ENCODE assay signal across 23 cellular contexts in genomic region chr3:46853441-46854410, GRCh38. TPM values are rescaled to one million over a fixed set of nuclear protein-coding genes. Genes with fewer than 3 reads are reported as not detected.
A peak's percentile ranks its signal among the peaks of the same experiment; 100 is the strongest.
DNase-seq lines count a peak whose midpoint lies in the region; ATAC-seq, FAIRE-seq and TF ChIP-seq lines count a peak whose summit lies in the region.
"Had no signal": no experiment of that assay in that cellular context is flagged by ENCODE, and none has a peak within 500 bp of the region (broad histone marks: within the 10 kb centered on the region; RNA-seq: fewer than 3 reads in every experiment).

No MANE protein-coding gene starts in this region.

- TF ChIP-seq CTCF in H1 (IDR thresholded peaks at IDR 0.05; ENCODE audit: control extremely low read depth in 1 of 3, insufficient read depth in 1 of 3, low read depth in 1 of 3, low read length in 3 of 3), result no peak
- TF ChIP-seq CTCF in nephron (IDR thresholded peaks at IDR 0.05; ENCODE audit: unreplicated experiment in 3 of 3), result no peak
- no peak for TF ChIP-seq CTCF in suprapubic skin (IDR thresholded peaks at IDR 0.05)
- no peak for TF ChIP-seq CTCF in GM23338 (conservative IDR thresholded peaks at IDR 0.05; ENCODE audit: low read depth in 2 of 2)
- TF ChIP-seq CTCF in SK-N-SH (IDR thresholded peaks at IDR 0.05), result no peak

- CTCF ChIA-PET in H1 (lab: Charles Lee; ENCODE audit: partially characterized antibody) (interaction anchor here (0.6 to 2.1 kb wide), 6 partner anchors 9 to 146 kb away, joined by 3 to 7 read pairs (median 5); partner anchors contain the start of gene MYL3), SK-N-SH (lab: Yijun Ruan, JAX) (interaction anchor here (1.0 to 3.3 kb wide), 5 partner anchors 11 to 56 kb away, joined by 3 to 26 read pairs (median 6); no protein-coding TSS in a partner anchor)

- no peak overlapping the region for H2BK5ac ChIP-seq in H1 (ENCODE audit: low read depth, low read length)

- no peak for TF ChIP-seq POLR2A in H1 (IDR thresholded peaks at IDR 0.05; ENCODE audit: control extremely low read depth in 1 of 2, low read depth in 2 of 2, low read length in 2 of 2)
- TF ChIP-seq POLR2A in suprapubic skin (IDR thresholded peaks at IDR 0.05), result no peak

- H3K79me2 ChIP-seq in H1 (ENCODE audit: control insufficient read depth in 1 of 2, insufficient read depth in 2 of 2, low read length in 2 of 2) (no peaks in the 10 kb centered on the region), GM23338 (replicated peaks; ENCODE audit: insufficient read depth) (no peaks in the 10 kb centered on the region), SK-N-SH (ENCODE audit: insufficient read depth) (no peaks in the 10 kb centered on the region)

- H3K36me3 Mint-ChIP-seq in nephron (ENCODE audit: low read depth), result no peaks in the 10 kb centered on the region
- no peaks in the 10 kb centered on the region for H3K36me3 Mint-ChIP-seq in GM23338 (ENCODE audit: low read depth)

- H3F3A ChIP-seq in GM23338 (replicated peaks; ENCODE audit: low read depth) (no peaks in the 10 kb centered on the region), SK-N-SH (replicated peaks; ENCODE audit: insufficient read depth) (no peaks in the 10 kb centered on the region)

- no peak overlapping the region for H3K23ac ChIP-seq in H1 (ENCODE audit: insufficient read length)

- peak; percentile 49 for DNase-seq in activated effector memory CD4-positive, alpha-beta T cell treated with anti-CD3 and anti-CD28 coated beads, Interleukin-2, amount 50 U/mL, for 16 hours
- DNase-seq in activated effector memory CD4-positive, alpha-beta T cell treated with Interleukin-2 at 50 U/mL for 16 hours, result no peak
- DNase-seq in H1 (ENCODE audit: low read depth in 1 of 2, low spot score in 2 of 2) (no peak), suprapubic skin (ENCODE audit: low spot score in 2 of 2) (peak; percentile 54 to 63), GM23338 (ENCODE audit: low spot score) (no peak), SK-N-SH (no peak)
- DNase-seq: activated CD4-positive, alpha-beta T cell treated with anti-CD3 and anti-CD28 coated beads, Interleukin-2, amount 50 U/mL, for 1 hour; activated naive CD4-positive, alpha-beta T cell; effector memory CD8-positive, alpha-beta T cell; NCI-H1092; NCI-H2081; T1000 had no signal

- FAIRE-seq in H1 (lab: Jason Lieb, UNC), result no peak
- FAIRE-seq: astrocyte had no signal

- H4K20me1 ChIP-seq in H1 (replicated peaks in 1 of 2; ENCODE audit: control insufficient read depth in 1 of 2, insufficient read depth in 2 of 2, low read length in 2 of 2) (no peaks in the 10 kb centered on the region), GM23338 (replicated peaks; ENCODE audit: insufficient read depth) (no peaks in the 10 kb centered on the region), SK-N-SH (ENCODE audit: insufficient read depth) (no peaks in the 10 kb centered on the region)

- H3K56ac ChIP-seq in H1 (replicated peaks; ENCODE audit: insufficient read length, low read depth, low read length), result no peak overlapping the region

- H3K14ac ChIP-seq in H1 (ENCODE audit: insufficient read length), result no peak overlapping the region

- POLR2A ChIA-PET in H1 (lab: Charles Lee; ENCODE audit: partially characterized antibody) (interaction anchor here (0.8 kb wide), 1 partner anchor 175 kb away, joined by 3 read pairs; no protein-coding TSS in a partner anchor), SK-N-SH (lab: Yijun Ruan, JAX) (interaction anchor here (0.6 to 1.0 kb wide), 2 partner anchors 9 to 28 kb away, joined by 3 read pairs; no protein-coding TSS in a partner anchor)

- H3K9ac ChIP-seq in H1 (replicated peaks in 1 of 4; ENCODE audit: extremely low read depth in 1 of 4, low read depth in 3 of 4, low read length in 3 of 4) (no peak overlapping the region), SK-N-SH (no peak overlapping the region)
- H3K9ac ChIP-seq: BLaER1 treated with 17β-estradiol and CSF1 and Interleukin-3, amounts not matched to agents 10 nM and 100 nM had no signal

- H3K4me3 ChIP-seq in H1 (ENCODE audit: extremely low read depth in 1 of 4, insufficient read depth in 2 of 4, low read depth in 3 of 4, low read length in 4 of 4) (no peak overlapping the region), suprapubic skin (no peak overlapping the region), GM23338 (no peak overlapping the region), SK-N-SH (ENCODE audit: low read depth in 2 of 2, low read length in 1 of 2) (no peak overlapping the region)
- H3K4me3 ChIP-seq: BLaER1 treated with 17β-estradiol and CSF1 and Interleukin-3, amounts not matched to agents 10 nM and 100 nM had no signal

- no peak overlapping the region for H4K8ac ChIP-seq in H1 (ENCODE audit: extremely low read depth, insufficient read depth, low read length)

- H3K27me3 ChIP-seq in H1 (replicated peaks in 1 of 4; ENCODE audit: control insufficient read depth in 3 of 4, extremely low read depth in 1 of 4, insufficient read depth in 3 of 4, low read length in 3 of 4) (peaks cover 0 to 3% (median under 1%) of the 10 kb centered on the region in 4 experiments; a peak in 1 of 7 replicates), suprapubic skin (no peaks in the 10 kb centered on the region), GM23338 (ENCODE audit: insufficient read depth) (no peaks in the 10 kb centered on the region), SK-N-SH (ENCODE audit: insufficient read depth) (peaks cover 7% of the 10 kb centered on the region; the same call in 1 of the 2 replicates)
- H3K27me3 ChIP-seq: BLaER1 treated with 17β-estradiol and CSF1 and Interleukin-3, amounts not matched to agents 10 nM and 100 nM; neutrophil had no signal

- no peak overlapping the region for H2BK120ac ChIP-seq in H1 (replicated peaks; ENCODE audit: low read depth, low read length)

- H3K9me3 Mint-ChIP-seq in nephron, result no peaks in the 10 kb centered on the region
- H3K9me3 Mint-ChIP-seq in GM23338, result no peaks in the 10 kb centered on the region
- H3K9me3 Mint-ChIP-seq: effector memory CD8-positive, alpha-beta T cell had no signal

- no peak overlapping the region for H3K4me2 ChIP-seq in H1 (ENCODE audit: insufficient read depth in 1 of 2, low read depth in 2 of 2, low read length in 2 of 2)
- H3K4me2 ChIP-seq in GM23338, result no peak overlapping the region
- H3K4me2 ChIP-seq in SK-N-SH, result no peak overlapping the region
- H3K4me2 ChIP-seq: BLaER1 treated with 17β-estradiol and CSF1 and Interleukin-3, amounts not matched to agents 10 nM and 100 nM had no signal

- no peak for TF ChIP-seq EP300 in H1 (IDR thresholded peaks at IDR 0.05; ENCODE audit: borderline replicate concordance in 1 of 2, low read depth in 2 of 2, low read length in 2 of 2)
- TF ChIP-seq EP300 in suprapubic skin (IDR thresholded peaks at IDR 0.05), result no peak
- no peak for TF ChIP-seq EP300 in SK-N-SH (IDR thresholded peaks at IDR 0.05; ENCODE audit: borderline replicate concordance in 1 of 2, low read depth in 1 of 2, low read length in 1 of 2)

- no peak overlapping the region for H3K18ac ChIP-seq in H1 (ENCODE audit: extremely low read depth, low read length)

- no peak overlapping the region for H2BK12ac ChIP-seq in H1 (ENCODE audit: low read depth, low read length)

- no peak for TF ChIP-seq RAD21 in H1 (IDR thresholded peaks at IDR 0.05 in 1 of 2, conservative IDR thresholded peaks at IDR 0.05 in 1 of 2; ENCODE audit: low read depth in 2 of 2, low read length in 2 of 2)
- TF ChIP-seq RAD21 in SK-N-SH (IDR thresholded peaks at IDR 0.05; ENCODE audit: low read length), result no peak

- H3K9me3 ChIP-seq in H1 (ENCODE audit: insufficient read depth in 2 of 2, low read depth in 1 of 2, low read length in 1 of 2) (no peaks in the 10 kb centered on the region), suprapubic skin (no peaks in the 10 kb centered on the region), SK-N-SH (no peaks in the 10 kb centered on the region)
- H3K9me3 ChIP-seq: BLaER1 treated with 17β-estradiol and CSF1 and Interleukin-3, amounts not matched to agents 10 nM and 100 nM; neutrophil had no signal

- H3K36me3 ChIP-seq in H1 (ENCODE audit: control insufficient read depth in 2 of 4, insufficient read depth in 4 of 4, low read length in 3 of 4), result no peaks in the 10 kb centered on the region
- H3K36me3 ChIP-seq in suprapubic skin, result no peaks in the 10 kb centered on the region
- H3K36me3 ChIP-seq in GM23338 (ENCODE audit: insufficient read depth), result no peaks in the 10 kb centered on the region
- no peaks in the 10 kb centered on the region for H3K36me3 ChIP-seq in SK-N-SH (replicated peaks in 1 of 2; ENCODE audit: control insufficient read depth in 1 of 2, insufficient read depth in 2 of 2, low read length in 1 of 2)
- H3K36me3 ChIP-seq: BLaER1 treated with 17β-estradiol and CSF1 and Interleukin-3, amounts not matched to agents 10 nM and 100 nM; neutrophil had no signal

- 0 out of 2 replicates have a peak, but pooled peaks cover 2% of the 10 kb centered on the region for H3K79me1 ChIP-seq in H1 (ENCODE audit: low read depth, low read length)

- 0 out of 2 replicates have a peak overlapping the region, but pooled peaks have one; percentile 11 for H2AFZ ChIP-seq in H1 (ENCODE audit: low read length)
- no peak overlapping the region for H2AFZ ChIP-seq in GM23338
- no peak overlapping the region for H2AFZ ChIP-seq in SK-N-SH (ENCODE audit: low read depth)

- H4K91ac ChIP-seq in H1 (replicated peaks; ENCODE audit: insufficient read length, low read length), result no peak overlapping the region

- no peaks in the 10 kb centered on the region for H3K9me2 ChIP-seq in GM23338 (ENCODE audit: insufficient read depth)
- no peaks in the 10 kb centered on the region for H3K9me2 ChIP-seq in SK-N-SH

- no peak overlapping the region for H2AK5ac ChIP-seq in H1 (ENCODE audit: low read depth, low read length)

- no peak overlapping the region for H3K4ac ChIP-seq in H1 (replicated peaks; ENCODE audit: insufficient read length, low read depth, low read length)

- no peak overlapping the region for H4K5ac ChIP-seq in H1 (ENCODE audit: insufficient read length, low read depth, low read length)

- no peaks in the 10 kb centered on the region; a peak in 1 of 7 replicates for H3K4me1 ChIP-seq in H1 (replicated peaks in 1 of 4; ENCODE audit: control insufficient read depth in 3 of 4, insufficient read depth in 4 of 4, low read length in 3 of 4)
- no peaks in the 10 kb centered on the region for H3K4me1 ChIP-seq in suprapubic skin
- no peaks in the 10 kb centered on the region for H3K4me1 ChIP-seq in GM23338 (ENCODE audit: insufficient read depth)
- H3K4me1 ChIP-seq in SK-N-SH (ENCODE audit: control insufficient read depth in 1 of 2, insufficient read depth in 2 of 2, low read depth in 1 of 2, low read length in 1 of 2), result peaks cover 0 to 5% of the 10 kb centered on the region in 2 experiments; a peak in 1 of 4 replicates
- H3K4me1 ChIP-seq: BLaER1 treated with 17β-estradiol and CSF1 and Interleukin-3, amounts not matched to agents 10 nM and 100 nM had no signal

- 0 out of 2 replicates have a peak, but pooled peaks cover 1% of the 10 kb centered on the region for H3K23me2 ChIP-seq in H1 (ENCODE audit: low read depth, low read length)

- H3K27ac ChIP-seq in H1 (ENCODE audit: low read depth, low read length), result no peak overlapping the region
- H3K27ac ChIP-seq in suprapubic skin, result no peak overlapping the region
- no peak overlapping the region for H3K27ac ChIP-seq in GM23338 (ENCODE audit: low read depth)
- H3K27ac ChIP-seq in SK-N-SH (ENCODE audit: low read depth in 2 of 2, low read length in 1 of 2), result no peak overlapping the region
- H3K27ac ChIP-seq: BLaER1 treated with 17β-estradiol and CSF1 and Interleukin-3, amounts not matched to agents 10 nM and 100 nM; neutrophil had no signal

- no peak overlapping the region for H2BK20ac ChIP-seq in H1 (ENCODE audit: low read length)

- no peak for ATAC-seq in GM23338
- ATAC-seq in HG03139 (IDR thresholded peaks at IDR 0.05; ENCODE audit: unreplicated experiment), result no peak
- ATAC-seq: effector memory CD8-positive, alpha-beta T cell; left colon; right cardiac atrium had no signal

- H3K27ac Mint-ChIP-seq in nephron (peak overlapping the region; percentile 17 to 67 (median 65)), GM23338 (no peak overlapping the region)
- H3K27ac Mint-ChIP-seq: effector memory CD8-positive, alpha-beta T cell had no signal

- no peak overlapping the region for H3K4me3 Mint-ChIP-seq in nephron
- H3K4me3 Mint-ChIP-seq in GM23338, result no peak overlapping the region
- H3K4me3 Mint-ChIP-seq: effector memory CD8-positive, alpha-beta T cell had no signal

- no peak overlapping the region for H2BK15ac ChIP-seq in H1 (ENCODE audit: low read length)

- H3K27me3 Mint-ChIP-seq in nephron (ENCODE audit: low read depth) (peaks cover 7% of the 10 kb centered on the region), GM23338 (ENCODE audit: insufficient read depth, low read depth, poor library complexity) (peaks cover 19% of the 10 kb centered on the region)

- H3K4me1 Mint-ChIP-seq in nephron, result peaks cover 43% of the 10 kb centered on the region
- H3K4me1 Mint-ChIP-seq in GM23338, result no peaks in the 10 kb centered on the region; the same call in 2 of the 3 replicates

- WGBS in H1 (ENCODE audit: extremely low coverage in 1 of 2, insufficient coverage in 1 of 2, insufficient read length in 1 of 2, insufficient replicate concordance in 2 of 2, low coverage in 1 of 2, low lambda C conversion rate in 2 of 2, missing lambda C conversion rate in 1 of 2), 2 experiments, result 83% methylated on average over 15 of the region's 15 CpGs; no CpG with 5 or more reads in 1 of the 2 experiments
- WGBS in suprapubic skin, result 86% methylated on average over 10 of the region's 15 CpGs
- 62% methylated on average over 10 of the region's 15 CpGs for WGBS in SK-N-SH (ENCODE audit: low lambda C conversion rate)

RNA-seq across cellular contexts. Expression of gene MYL3, which starts 9.5 kb away (rescaled TPM):
- total RNA-seq in H1 (2021; fragmentation: NEBNext Ultra II Directional; extraction: Animal tissue kit (Norgen Biotek cat#: 25700)), result not detected in 2 replicates
- polyA plus RNA-seq in H1 (2011; rRNA removed) (0.06 TPM in 1 of 2 replicates, not detected in the other), GM23338 (2016; fragmentation: Nextera tagmentation; extraction: Ambion mirVana) (1.0 TPM in 1 of 2 replicates, not detected in the other), SK-N-SH (2012; rRNA removed) (not detected in 2 replicates)
- 0.10 TPM for polyA plus RNA-seq in H1 (2011; cell fraction: cytosol; rRNA removed)
- not detected for polyA plus RNA-seq in H1 (2011; cell fraction: nucleus; rRNA removed)
- 0.19 to 0.27 TPM in 2 of 4 replicates, not detected in the others for polyA plus RNA-seq in H1 (2012, experiment 1 of 2)
- 0.33 TPM for polyA plus RNA-seq in H1 (2012, experiment 2 of 2)
- polyA plus RNA-seq in H1 (2013, experiment 1 of 2), result 0.08 TPM
- not detected for polyA plus RNA-seq in H1 (2013, experiment 2 of 2)
- polyA minus RNA-seq in H1 (2011; rRNA and poly(A)+ RNA removed), result not detected in 2 replicates
- polyA minus RNA-seq in H1 (2011; cell fraction: cytosol; rRNA and poly(A)+ RNA removed), result not detected
- polyA minus RNA-seq in H1 (2011; cell fraction: nucleus; rRNA and poly(A)+ RNA removed), result not detected
- 1 to 10 TPM in 1 of 4 donors, not detected in 3; 1.4 TPM for total RNA-seq in suprapubic skin
- total RNA-seq in GM23338 (2014; rRNA removed; shearing (Covaris generic)), result not detected in 2 replicates
- polyA plus RNA-seq in SK-N-SH (2012; cell fraction: cytosol; rRNA removed), result not detected in 2 replicates
- polyA plus RNA-seq in SK-N-SH (2012; cell fraction: nucleus; rRNA removed), result not detected in 2 replicates
- total RNA-seq: A673, mononuclear cell, NCI-H460, RPMI7951 had no signal

RNA-seq across cellular contexts. Expression of gene PTH1R, which starts 23.8 kb away (rescaled TPM):
- total RNA-seq in H1 (2021; fragmentation: NEBNext Ultra II Directional; extraction: Animal tissue kit (Norgen Biotek cat#: 25700)), result 0.21 and 1.5 TPM in 2 replicates
- polyA plus RNA-seq in H1 (2011; rRNA removed), result 0.57 and 1.9 TPM in 2 replicates
- 0.89 TPM for polyA plus RNA-seq in H1 (2011; cell fraction: cytosol; rRNA removed)
- 3.4 TPM for polyA plus RNA-seq in H1 (2011; cell fraction: nucleus; rRNA removed)
- polyA plus RNA-seq in H1 (2012, experiment 1 of 2), result 0.27 to 1.1 TPM (median 0.67 TPM) in 4 replicates
- 0.54 TPM for polyA plus RNA-seq in H1 (2012, experiment 2 of 2)
- 0.63 TPM for polyA plus RNA-seq in H1 (2013, experiment 1 of 2)
- polyA plus RNA-seq in H1 (2013, experiment 2 of 2), result 0.79 TPM
- polyA minus RNA-seq in H1 (2011; rRNA and poly(A)+ RNA removed), result 0.73 and 0.88 TPM in 2 replicates
- not detected for polyA minus RNA-seq in H1 (2011; cell fraction: cytosol; rRNA and poly(A)+ RNA removed)
- polyA minus RNA-seq in H1 (2011; cell fraction: nucleus; rRNA and poly(A)+ RNA removed), result 2.3 TPM
- 1 to 10 TPM; 1.1 to 4.2 (median 3.0) TPM for total RNA-seq in suprapubic skin
- 1.3 and 5.7 TPM in 2 replicates for total RNA-seq in GM23338 (2014; rRNA removed; shearing (Covaris generic))
- 1.1 and 1.9 TPM in 2 replicates for polyA plus RNA-seq in GM23338 (2016; fragmentation: Nextera tagmentation; extraction: Ambion mirVana)
- 0.07 and 0.34 TPM in 2 replicates for polyA plus RNA-seq in SK-N-SH (2012; rRNA removed)
- 0.18 and 0.49 TPM in 2 replicates for polyA plus RNA-seq in SK-N-SH (2012; cell fraction: cytosol; rRNA removed)
- 0.61 TPM in 2 replicates for polyA plus RNA-seq in SK-N-SH (2012; cell fraction: nucleus; rRNA removed)
- total RNA-seq: mononuclear cell, RPMI7951 had no signal

Comparison
In these comparisons a context has a peak if more than half of its experiments do, and no peak if none do; other contexts are left out.
1. DNase-seq: peak in activated effector memory CD4-positive, alpha-beta T cell treated with anti-CD3 and anti-CD28 coated beads, Interleukin-2, amount 50 U/mL, for 16 hours (single experiment) and suprapubic skin (2 of 2); none in activated effector memory CD4-positive, alpha-beta T cell treated with Interleukin-2 at 50 U/mL for 16 hours (single experiment), H1 (0 of 2), GM23338 (single experiment) and SK-N-SH (single experiment).